ENCODE assay signal across 18 cellular contexts in the genomic region with DNA sequence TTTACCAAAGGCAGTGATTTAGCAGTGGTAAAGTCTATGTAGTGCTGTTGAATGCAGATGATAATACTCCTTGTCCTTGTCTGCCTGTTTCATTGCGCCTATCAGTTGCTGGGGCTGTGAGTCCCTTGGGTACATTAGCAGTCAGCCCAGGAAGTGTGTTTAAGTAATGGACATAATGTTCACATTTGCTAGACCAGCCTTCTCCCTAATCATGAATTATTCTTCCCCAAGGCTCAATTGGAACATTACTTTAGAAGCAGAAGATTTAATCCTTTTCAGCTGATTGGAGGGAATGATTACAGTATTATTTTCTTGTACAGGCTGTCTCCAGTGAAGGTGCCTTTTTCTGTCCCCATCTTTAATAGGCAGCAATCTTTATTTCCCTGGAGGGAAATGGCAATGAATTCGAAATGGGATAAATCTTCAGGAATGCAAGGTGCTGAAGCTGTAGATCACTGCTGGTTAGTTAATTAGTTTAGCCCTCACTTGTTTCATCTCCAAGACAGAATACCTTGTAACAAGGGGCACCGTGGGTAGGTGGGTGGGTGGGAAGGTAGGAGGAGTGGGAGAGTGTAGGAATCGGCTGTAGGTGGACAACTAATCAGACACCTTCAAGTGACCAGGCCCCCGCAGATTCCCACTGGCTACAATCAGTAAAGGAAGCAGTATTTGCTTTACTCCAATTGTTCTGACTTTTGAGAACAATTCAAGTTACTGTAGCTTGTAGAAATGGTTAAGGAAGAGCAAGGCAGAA.
DNase-seq lines count a peak whose midpoint lies in the region; ATAC-seq and TF ChIP-seq lines count a peak whose summit lies in the region.
"Had no signal": no experiment of that assay in that cellular context is flagged by ENCODE, and none has a peak within 500 bp of the region (broad histone marks: within the 10 kb centered on the region; RNA-seq: fewer than 3 reads in every experiment).

No MANE protein-coding gene starts in this region.

- POLR2A ChIA-PET in A673 (lab: Charles Lee; ENCODE audit: low non-redundant PET) (no interaction called here), Caco-2 (lab: Charles Lee) (no interaction called here)

- H3K27ac Mint-ChIP-seq in GM23338: no peak overlapping the region
- H3K27ac Mint-ChIP-seq in nephron progenitor cell: peak overlapping the region; percentile 87
- H3K27ac Mint-ChIP-seq in Caco-2 (ENCODE audit: unreplicated experiment): no peak overlapping the region
- H3K27ac Mint-ChIP-seq: activated CD8-positive, alpha-beta memory T cell treated with anti-CD3 and anti-CD28 coated beads, Interleukin-2, amount 10 ng/mL, durations not matched to agents 7 days and 5 days had no signal

- H3K27me3 ChIP-seq in A673 (replicated peaks; ENCODE audit: insufficient read depth, low read depth, low read length, poor library complexity) (no peaks in the 10 kb centered on the region), GM23338 (ENCODE audit: insufficient read depth) (no peaks in the 10 kb centered on the region), esophagus muscularis mucosa (no peaks in the 10 kb centered on the region), Caco-2 (replicated peaks; ENCODE audit: control insufficient read depth, insufficient read depth, low read length) (no peaks in the 10 kb centered on the region)
- H3K27me3 ChIP-seq: stomach had no signal

- H3K36me3 Mint-ChIP-seq in GM23338 (ENCODE audit: low read depth): no peaks in the 10 kb centered on the region
- peaks cover 10% of the 10 kb centered on the region for H3K36me3 Mint-ChIP-seq in nephron progenitor cell (ENCODE audit: low read depth)
- no peaks in the 10 kb centered on the region for H3K36me3 Mint-ChIP-seq in Caco-2 (ENCODE audit: insufficient read depth, unreplicated experiment)
- H3K36me3 Mint-ChIP-seq: activated CD8-positive, alpha-beta memory T cell treated with anti-CD3 and anti-CD28 coated beads, Interleukin-2, amount 10 ng/mL, durations not matched to agents 7 days and 5 days had no signal

- H3K36me3 ChIP-seq in A673 (ENCODE audit: insufficient read depth, low read length, poor library complexity, severe bottlenecking) (no peaks in the 10 kb centered on the region), GM23338 (ENCODE audit: insufficient read depth) (no peaks in the 10 kb centered on the region), esophagus muscularis mucosa (no peaks in the 10 kb centered on the region), Caco-2 (ENCODE audit: control insufficient read depth, insufficient read depth, low read length) (no peaks in the 10 kb centered on the region)
- H3K36me3 ChIP-seq: stomach had no signal

- H3K4me3 Mint-ChIP-seq in GM23338 (no peak overlapping the region), nephron progenitor cell (peak overlapping the region; percentile 51), Caco-2 (ENCODE audit: unreplicated experiment) (no peak overlapping the region)
- H3K4me3 Mint-ChIP-seq: activated CD8-positive, alpha-beta memory T cell treated with anti-CD3 and anti-CD28 coated beads, Interleukin-2, amount 10 ng/mL, durations not matched to agents 7 days and 5 days had no signal

- no peak for TF ChIP-seq EP300 in esophagus muscularis mucosa (IDR thresholded peaks at IDR 0.05)

- peaks cover 8% of the 10 kb centered on the region; the same call in 1 of the 2 replicates for H3K9me2 ChIP-seq in GM23338 (ENCODE audit: insufficient read depth)

- no peak overlapping the region for H3K4me2 ChIP-seq in GM23338

- H3K79me2 ChIP-seq in GM23338 (replicated peaks; ENCODE audit: insufficient read depth): no peaks in the 10 kb centered on the region
- H3K79me2 ChIP-seq: parathyroid adenoma had no signal

- no peak for TF ChIP-seq CTCF in A673 (conservative IDR thresholded peaks at IDR 0.05; ENCODE audit: low read depth, low read length)
- TF ChIP-seq CTCF in GM23338 (conservative IDR thresholded peaks at IDR 0.05; ENCODE audit: low read depth in 2 of 2): no peak
- TF ChIP-seq CTCF in esophagus muscularis mucosa (IDR thresholded peaks at IDR 0.05): no peak
- TF ChIP-seq CTCF in nephron progenitor cell (IDR thresholded peaks at IDR 0.05): no peak
- no peak for TF ChIP-seq CTCF in Caco-2 (IDR thresholded peaks at IDR 0.05; ENCODE audit: insufficient read depth in 1 of 2, low read depth in 1 of 2, low read length in 1 of 2, severe bottlenecking in 1 of 2, unreplicated experiment in 1 of 2)

- H4K20me1 ChIP-seq in GM23338 (replicated peaks; ENCODE audit: insufficient read depth): no peaks in the 10 kb centered on the region

- BruUV-seq in A673 (replicated peaks; lab: Mats Ljungman, UMichigan) (no TSS peak), Caco-2 (replicated peaks; lab: Mats Ljungman, UMichigan) (no TSS peak)

- no peak for TF ChIP-seq POLR2A in esophagus muscularis mucosa (IDR thresholded peaks at IDR 0.05; ENCODE audit: low read depth)

- H3F3A ChIP-seq in GM23338 (replicated peaks; ENCODE audit: low read depth): no peaks in the 10 kb centered on the region

- H3K4me1 ChIP-seq in A673 (ENCODE audit: insufficient read depth, low read length, poor library complexity, severe bottlenecking): peaks cover 29% of the 10 kb centered on the region
- no peaks in the 10 kb centered on the region for H3K4me1 ChIP-seq in GM23338 (ENCODE audit: insufficient read depth)
- peaks cover 0 to 49% (median 42%) of the 10 kb centered on the region in 4 donors for H3K4me1 ChIP-seq in esophagus muscularis mucosa
- no peaks in the 10 kb centered on the region for H3K4me1 ChIP-seq in Caco-2
- H3K4me1 ChIP-seq: parathyroid adenoma had no signal

- H3K27ac ChIP-seq in A673 (ENCODE audit: low read depth, low read length, poor library complexity, severe bottlenecking) (peak overlapping the region; percentile 61), GM23338 (ENCODE audit: low read depth) (no peak overlapping the region), esophagus muscularis mucosa (replicated peaks in 1 of 4) (peak overlapping the region; percentile 18 to 65 (median 60))
- H3K27ac ChIP-seq: parathyroid adenoma had no signal

- ATAC-seq in GM23338: no peak
- ATAC-seq in GM21737 (IDR thresholded peaks at IDR 0.05; ENCODE audit: unreplicated experiment): no peak
- ATAC-seq: activated CD8-positive, alpha-beta memory T cell treated with anti-CD3 and anti-CD28 coated beads, Interleukin-2, amount 10 ng/mL, durations not matched to agents 7 days and 5 days had no signal

- DNase-seq in A673 (ENCODE audit: low spot score): peak; percentile 83
- DNase-seq in GM23338 (ENCODE audit: low spot score): no peak
- DNase-seq in esophagus muscularis mucosa (ENCODE audit: extremely low spot score): no peak
- DNase-seq in nephron progenitor cell: no peak
- DNase-seq in Caco-2: no peak
- DNase-seq in putamen (ENCODE audit: low spot score): no peak
- DNase-seq in middle frontal gyrus (ENCODE audit: extremely low spot score, low spot score): no peak
- DNase-seq: activated CD8-positive, alpha-beta memory T cell treated with anti-CD3 and anti-CD28 coated beads, Interleukin-2, amount 10 ng/mL, durations not matched to agents 7 days and 5 days; activated gamma-delta T cell; cortex of kidney; EL; Karpas-422; kidney; NCI-H526; stimulated activated CD4-positive, alpha-beta T cell treated with anti-CD3 and anti-CD28 coated beads, Interleukin-15, amount 100 ng/mL, for 24 hours; stomach had no signal

- H3K4me3 ChIP-seq in A673 (ENCODE audit: low read depth, low read length, poor library complexity, severe bottlenecking) (no peak overlapping the region), GM23338 (no peak overlapping the region), esophagus muscularis mucosa (no peak overlapping the region), Caco-2 (ENCODE audit: low read depth, low read length) (no peak overlapping the region)
- H3K4me3 ChIP-seq: stomach had no signal

- peak overlapping the region; percentile 52 for H2AFZ ChIP-seq in GM23338
- H2AFZ ChIP-seq: parathyroid adenoma had no signal

- CTCF ChIA-PET in A673 (lab: Charles Lee): no interaction called here
- CTCF ChIA-PET in Caco-2 (lab: Charles Lee): no interaction called here

- WGBS in esophagus muscularis mucosa: 81% methylated on average over 5 of the region's 5 CpGs

- H3K9me3 Mint-ChIP-seq in GM23338 (no peaks in the 10 kb centered on the region), nephron progenitor cell (peaks cover 22% of the 10 kb centered on the region), Caco-2 (ENCODE audit: unreplicated experiment) (no peaks in the 10 kb centered on the region)

- intact Hi-C loops in A673 (cut with micrococcal nuclease; ENCODE audit: unreplicated experiment) (no loop called here), esophagus muscularis mucosa (cut with DNase I) (loop anchor here (10.0 kb wide), 2 partner anchors 99 to 289 kb away; a partner anchor contains a TSS), Caco-2 (cut with micrococcal nuclease; ENCODE audit: unreplicated experiment) (no loop called here)

- no peaks in the 10 kb centered on the region for H3K9me3 ChIP-seq in A673 (ENCODE audit: low read depth, low read length, poor library complexity, severe bottlenecking)
- no peaks in the 10 kb centered on the region for H3K9me3 ChIP-seq in esophagus muscularis mucosa
- no peaks in the 10 kb centered on the region for H3K9me3 ChIP-seq in Caco-2
- H3K9me3 ChIP-seq: stomach had no signal

- H3K27me3 Mint-ChIP-seq in GM23338 (ENCODE audit: insufficient read depth, low read depth, poor library complexity): no peaks in the 10 kb centered on the region
- H3K27me3 Mint-ChIP-seq in nephron progenitor cell (ENCODE audit: low read depth, poor library complexity): peaks cover 3% of the 10 kb centered on the region
- H3K27me3 Mint-ChIP-seq in Caco-2 (ENCODE audit: insufficient read depth, unreplicated experiment): no peaks in the 10 kb centered on the region
- H3K27me3 Mint-ChIP-seq: activated CD8-positive, alpha-beta memory T cell treated with anti-CD3 and anti-CD28 coated beads, Interleukin-2, amount 10 ng/mL, durations not matched to agents 7 days and 5 days had no signal

- H3K4me1 Mint-ChIP-seq in GM23338 (peaks cover 14% of the 10 kb centered on the region), nephron progenitor cell (peaks cover 89% of the 10 kb centered on the region), Caco-2 (ENCODE audit: low read depth, unreplicated experiment) (peaks cover 8% of the 10 kb centered on the region)
- H3K4me1 Mint-ChIP-seq: activated CD8-positive, alpha-beta memory T cell treated with anti-CD3 and anti-CD28 coated beads, Interleukin-2, amount 10 ng/mL, durations not matched to agents 7 days and 5 days had no signal

TF ChIP-seq in GM23338, 12 proteins besides CTCF, POLR2A, EP300 and RAD21 (continues in another document):
- no peak for TF ChIP-seq POLR2AphosphoS5 (IDR thresholded peaks at IDR 0.05; ENCODE audit: low read depth)
- TF ChIP-seq ZNF114 (CRISPR knock-in tag; IDR thresholded peaks at IDR 0.05): no peak
- TF ChIP-seq EZH2 (IDR thresholded peaks at IDR 0.05; ENCODE audit: low read depth, unreplicated experiment): no peak
- no peak for TF ChIP-seq STAT1 (IDR thresholded peaks at IDR 0.05; ENCODE audit: unreplicated experiment)
- no peak for TF ChIP-seq JUNB (IDR thresholded peaks at IDR 0.05; ENCODE audit: unreplicated experiment)
- no peak for TF ChIP-seq ZNF331 (CRISPR knock-in tag; IDR thresholded peaks at IDR 0.05; ENCODE audit: low read depth)
- no peak for TF ChIP-seq CREB1 (CRISPR knock-in tag; IDR thresholded peaks at IDR 0.05; ENCODE audit: low read depth)
